ENCODE assay signal across 16 cellular contexts in the genomic region with DNA sequence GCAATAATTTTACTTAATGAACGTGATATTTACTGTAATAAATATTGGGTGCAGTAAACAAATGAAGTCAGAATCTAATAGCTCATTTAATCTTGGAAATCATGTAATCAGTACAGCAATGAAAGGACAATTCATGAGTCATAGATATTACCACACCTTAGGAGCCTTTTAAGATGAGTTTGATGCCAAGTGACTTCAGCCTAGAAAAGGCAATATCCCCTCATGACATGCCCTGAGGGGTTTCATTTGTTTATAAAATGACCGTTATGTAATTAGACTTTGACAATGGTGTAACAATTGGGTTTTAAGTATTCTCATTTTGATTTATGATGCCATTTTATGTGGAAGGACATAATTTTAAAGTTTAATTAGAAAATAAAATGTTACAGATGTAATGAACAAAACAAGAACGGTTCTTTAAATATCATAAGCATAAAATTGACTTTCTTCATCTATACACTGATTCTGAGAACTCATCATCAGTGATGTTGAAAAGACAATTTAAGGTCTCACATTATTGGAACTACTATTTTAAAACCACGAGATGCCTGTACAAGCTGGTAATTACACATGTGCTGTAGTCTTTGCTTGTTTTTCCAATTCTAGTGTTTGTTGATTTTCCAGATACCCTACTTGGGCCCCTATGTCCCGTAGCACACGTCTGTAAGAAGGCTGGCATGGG. TPM values are rescaled to one million over a fixed set of nuclear protein-coding genes. Genes with fewer than 3 reads are reported as not detected.
A peak's percentile ranks its signal among the peaks of the same experiment; 100 is the strongest.
DNase-seq lines count a peak whose midpoint lies in the region; TF ChIP-seq lines count a peak whose summit lies in the region.
"Had no signal": no experiment of that assay in that cellular context is flagged by ENCODE, and none has a peak within 500 bp of the region (broad histone marks: within the 10 kb centered on the region; RNA-seq: fewer than 3 reads in every experiment).

No MANE protein-coding gene starts in this region.

- in situ Hi-C loops in GM23248 (cut with MboI), result no loop called here

- H3K79me2 ChIP-seq in GM23248 (ENCODE audit: insufficient read depth), result peaks cover 96% of the 10 kb centered on the region

- no peaks in the 10 kb centered on the region for H3K27me3 ChIP-seq in GM23248 (replicated peaks; ENCODE audit: insufficient read depth)
- no peaks in the 10 kb centered on the region for H3K27me3 ChIP-seq in sigmoid colon
- H3K27me3 ChIP-seq in vagina, result no peaks in the 10 kb centered on the region
- H3K27me3 ChIP-seq: tibial nerve had no signal

- H3K27ac ChIP-seq in GM23248, result peak overlapping the region; percentile 95
- peak overlapping the region; percentile 52 to 94 (median 94) for H3K27ac ChIP-seq in sigmoid colon
- no peak overlapping the region for H3K27ac ChIP-seq in vagina

- peaks cover 21% of the 10 kb centered on the region; the same call in 1 of the 2 replicates for H4K20me1 ChIP-seq in GM23248 (ENCODE audit: insufficient read depth)

- no peaks in the 10 kb centered on the region for H3K9me2 ChIP-seq in GM23248 (ENCODE audit: insufficient read depth)

- H3K4me2 ChIP-seq in GM23248 (ENCODE audit: unreplicated experiment), result peak overlapping the region; percentile 98

- 31 to 40% methylated on average over 6 of the region's 6 CpGs for WGBS in GM23248 (ENCODE audit: low coverage in 1 of 2, low lambda C conversion rate in 2 of 2, missing lambda C conversion rate in 2 of 2), 2 experiments
- WGBS in sigmoid colon, 2 donors, result 75 to 81% methylated on average over 6 of the region's 6 CpGs

- peaks cover 94% of the 10 kb centered on the region for H3F3A ChIP-seq in GM23248 (ENCODE audit: insufficient read depth)

- H3K9me3 ChIP-seq in GM23248 (ENCODE audit: low read depth) (no peaks in the 10 kb centered on the region), sigmoid colon (no peaks in the 10 kb centered on the region), vagina (no peaks in the 10 kb centered on the region)
- H3K9me3 ChIP-seq: heart left ventricle, tibial nerve had no signal

- TF ChIP-seq POLR2A in sigmoid colon (IDR thresholded peaks at IDR 0.05), result no peak
- TF ChIP-seq POLR2A in vagina (IDR thresholded peaks at IDR 0.05), result no peak

- no peak overlapping the region for H2AFZ ChIP-seq in GM23248

- H3K4me1 ChIP-seq in GM23248 (ENCODE audit: insufficient read depth), result peaks cover 68% of the 10 kb centered on the region
- peaks cover 0 to 87% (median 84%) of the 10 kb centered on the region in 4 donors for H3K4me1 ChIP-seq in sigmoid colon
- peaks cover 31% of the 10 kb centered on the region for H3K4me1 ChIP-seq in vagina

- TF ChIP-seq CTCF in epithelial cell of proximal tubule (conservative IDR thresholded peaks at IDR 0.05; ENCODE audit: low read depth, low read length), result no peak
- TF ChIP-seq CTCF in sigmoid colon (IDR thresholded peaks at IDR 0.05), result no peak
- TF ChIP-seq CTCF in GM10248 (IDR thresholded peaks at IDR 0.05; ENCODE audit: control extremely low read depth, extremely low read depth, low read depth, missing control alignments), result no peak
- no peak for TF ChIP-seq CTCF in vagina (IDR thresholded peaks at IDR 0.05)

- H3K36me3 ChIP-seq in GM23248 (ENCODE audit: low read depth), result peaks cover 50% of the 10 kb centered on the region
- H3K36me3 ChIP-seq in sigmoid colon, result no peaks in the 10 kb centered on the region
- no peaks in the 10 kb centered on the region for H3K36me3 ChIP-seq in vagina
- H3K36me3 ChIP-seq: heart left ventricle, tibial nerve had no signal

- H3K9ac ChIP-seq in GM23248, result peak overlapping the region; percentile 86

- peak; percentile 71 for DNase-seq in GM23248
- peak; percentile 87 for DNase-seq in NCI-H69 (lab: John Stamatoyannopoulos, UW)
- DNase-seq in epithelial cell of proximal tubule (ENCODE audit: low read depth), result peak; percentile 33
- DNase-seq in sigmoid colon, result no peak
- no peak for DNase-seq in GF-D8 (lab: John Stamatoyannopoulos, UW)
- DNase-seq in retina, result no peak
- no peak for DNase-seq in GM10248 (ENCODE audit: extremely low spot score)
- DNase-seq in vagina (ENCODE audit: extremely low spot score in 2 of 2), result no peak
- DNase-seq: activated CD8-positive, alpha-beta memory T cell treated with anti-CD3 and anti-CD28 coated beads, Interleukin-2, amount 10 ng/mL, durations not matched to agents 7 days and 5 days; activated naive CD4-positive, alpha-beta T cell treated with anti-CD3 and anti-CD28 coated beads for 36 hours; CD4-positive, alpha-beta memory T cell; heart left ventricle; NCI-H1105; NCI-H510A; stimulated activated CD4-positive, alpha-beta T cell treated with anti-CD3 and anti-CD28 coated beads, Interleukin-1b, Interleukin-23, amount 100 ng/mL, for 48 hours had no signal

- H3K4me3 ChIP-seq in GM23248 (peak overlapping the region; percentile 84), epithelial cell of proximal tubule (ENCODE audit: low read depth, low read length) (no peak overlapping the region), sigmoid colon (no peak overlapping the region), vagina (no peak overlapping the region)
- H3K4me3 ChIP-seq: heart left ventricle, tibial nerve had no signal

- TF ChIP-seq EP300 in sigmoid colon (IDR thresholded peaks at IDR 0.05), result no peak

- CTCF ChIA-PET in GM10248 (lab: Yijun Ruan, JAX), result interaction anchor here (1.0 to 1.5 kb wide), 3 partner anchors 13 to 99 kb away, joined by 3 to 6 read pairs (median 4); no protein-coding TSS in a partner anchor

- intact Hi-C loops in sigmoid colon (cut with DNase I) (no loop called here), vagina (cut with DNase I) (no loop called here)

- POLR2A ChIA-PET in GM10248 (lab: Yijun Ruan, JAX), result no interaction called here

RNA-seq across cellular contexts. Expression of gene FGF2, which starts 5.0 kb away (rescaled TPM):
- 293 and 306 TPM in 2 replicates for total RNA-seq in GM23248 (2014; rRNA removed; shearing (Covaris generic))
- 36.9 and 38.4 TPM in 2 replicates for polyA plus RNA-seq in GM23248 (2016; fragmentation: Nextera tagmentation; extraction: Ambion mirVana)
- total RNA-seq in epithelial cell of proximal tubule, result 11.4 and 17.4 TPM in 2 replicates
- 10 to 100 TPM; 37.4 to 54.7 (median 46.4) TPM for total RNA-seq in sigmoid colon
- polyA plus RNA-seq in sigmoid colon, result 1 to 10 TPM in 2 of 3 donors, under 1 TPM in 1; 0.46 to 2.7 (median 1.8) TPM
- 12.0 TPM for total RNA-seq in vagina
- total RNA-seq: CD4-positive, alpha-beta memory T cell had no signal
- polyA plus RNA-seq: CD4-positive, alpha-beta memory T cell had no signal

Comparison
In these comparisons a context has a peak if more than half of its experiments do, and no peak if none do; other contexts are left out.
1. DNase-seq: peak in GM23248 (single experiment), NCI-H69 (single experiment) and epithelial cell of proximal tubule (single experiment); none in sigmoid colon (single experiment), GF-D8 (single experiment), retina (single experiment), GM10248 (single experiment) and vagina (0 of 2).